In genomic region chr17:20121359-20122235, GRCh38 we compare ENCODE assay signal across 8 cellular contexts.
DNase-seq lines count a peak whose midpoint lies in the region; ATAC-seq and TF ChIP-seq lines count a peak whose summit lies in the region.

No MANE protein-coding gene starts in this region.

- H3K4me1 ChIP-seq in spleen = peaks cover 0 to 24% (median 12%) of the 10 kb centered on the region in 6 donors

- TF ChIP-seq CTCF in NB4 (IDR thresholded peaks at IDR 0.05; ENCODE audit: low read depth, low read length) (peak; percentile 91), VCaP (conservative IDR thresholded peaks at IDR 0.05) (peak; percentile 94), brain microvascular endothelial cell (IDR thresholded peaks at IDR 0.05; ENCODE audit: low read depth, low read length, missing control alignments) (peak; percentile 93), spleen (IDR thresholded peaks at IDR 0.05 in 8 of 11, conservative IDR thresholded peaks at IDR 0.05 in 3 of 11) (peak in 10 of 11 experiments; percentile 60 to 91 (median 84))

- ATAC-seq in HG02885 (IDR thresholded peaks at IDR 0.05; ENCODE audit: poor library complexity, unreplicated experiment) = no peak

- peak; percentile 22 for DNase-seq in GM04504 (ENCODE audit: low read depth)
- DNase-seq in NB4 (ENCODE audit: low read depth) = peak; percentile 71
- DNase-seq in brain microvascular endothelial cell = peak; percentile 39
- peak; percentile 82 for DNase-seq in iPS-NIHi11 (ENCODE audit: low spot score)
- peak; percentile 79 for DNase-seq in spleen
- DNase-seq in DMS114 treated with DMSO at 0.1 percent for 48 hours (lab: John Stamatoyannopoulos, UW; ENCODE audit: unreplicated experiment) = no peak

- no peaks in the 10 kb centered on the region for H3K9me3 ChIP-seq in spleen

- 59 to 70% (median 63%) methylated on average over 11 of the region's 11 CpGs for WGBS in spleen, 5 donors

- TF ChIP-seq POLR2A in NB4 (IDR thresholded peaks at IDR 0.05; ENCODE audit: extremely low read depth, insufficient read length) (no peak), spleen (IDR thresholded peaks at IDR 0.05) (no peak)

- in situ Hi-C loops in brain microvascular endothelial cell (cut with HindIII; ENCODE audit: low pct_ligation_motif_present, low sequenced_read_pairs) = no loop called here

- no peak overlapping the region for H3K27ac ChIP-seq in VCaP
- H3K27ac ChIP-seq in brain microvascular endothelial cell = no peak overlapping the region
- no peak overlapping the region for H3K27ac ChIP-seq in spleen

- H3K36me3 ChIP-seq in brain microvascular endothelial cell (replicated peaks) (no peaks in the 10 kb centered on the region), spleen (no peaks in the 10 kb centered on the region)

- H3K4me3 ChIP-seq in NB4 (ENCODE audit: low read depth, low read length) (no peak overlapping the region), brain microvascular endothelial cell (ENCODE audit: low read depth, low read length) (no peak overlapping the region), spleen (no peak overlapping the region)

- intact Hi-C loops in spleen (cut with DNase I; ENCODE audit: low total_unique reads) = loop anchor here (5.0 kb wide), 2 partner anchors 106 to 196 kb away; no protein-coding TSS in a partner anchor

- H3K27me3 ChIP-seq in brain microvascular endothelial cell (replicated peaks) (no peaks in the 10 kb centered on the region), spleen (replicated peaks in 1 of 7) (no peaks in the 10 kb centered on the region)
